8 cellular contexts compared by ENCODE assay signal in the genomic region with DNA sequence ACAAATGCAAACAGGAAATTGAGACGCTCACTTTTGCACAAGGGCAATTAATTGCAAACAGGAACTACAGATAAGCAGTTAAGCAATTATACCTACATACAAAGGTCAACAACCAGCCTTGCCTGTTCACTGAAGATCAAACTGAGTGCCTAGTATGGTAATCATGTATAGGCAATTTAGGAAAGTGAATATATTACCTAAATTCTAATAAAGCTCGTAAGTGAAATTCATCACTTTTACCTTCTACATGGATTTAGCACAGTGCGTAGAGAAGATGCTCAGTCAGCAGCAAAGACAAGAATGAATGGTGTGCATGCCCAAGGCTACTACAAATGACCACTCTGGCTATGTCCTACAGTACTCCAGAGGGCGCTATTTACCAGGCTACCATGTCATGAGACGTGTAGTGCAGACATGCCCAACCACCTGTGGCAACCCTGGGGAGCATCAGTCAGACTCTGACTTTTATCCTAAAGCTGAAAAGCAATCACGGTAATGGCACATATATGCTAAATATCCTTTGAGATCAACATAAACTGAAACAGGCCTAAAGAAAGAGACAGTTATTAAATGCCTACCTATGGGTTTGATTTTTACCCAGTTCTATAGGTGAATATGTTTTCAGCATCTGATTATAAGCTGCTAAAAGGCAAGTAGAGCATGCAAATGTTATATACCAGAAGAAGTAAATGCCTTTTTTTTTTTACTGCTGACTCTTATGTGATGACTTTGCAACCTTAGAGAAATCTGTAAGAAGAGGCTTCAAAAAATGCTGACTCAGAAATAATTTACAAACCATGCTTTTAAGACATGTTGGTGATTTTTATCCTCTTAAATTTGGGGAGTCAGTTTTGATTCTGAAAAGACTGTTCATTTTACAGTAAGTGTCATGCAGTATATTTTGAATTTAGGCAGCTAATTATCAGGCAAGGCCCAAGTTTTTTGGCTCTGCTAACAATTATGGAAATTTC.
A peak's percentile ranks its signal among the peaks of the same experiment; 100 is the strongest.
DNase-seq lines count a peak whose midpoint lies in the region; ATAC-seq, FAIRE-seq and TF ChIP-seq lines count a peak whose summit lies in the region.

No MANE protein-coding gene starts in this region.

- intact Hi-C loops in HepG2 (cut with micrococcal nuclease; ENCODE audit: unreplicated experiment), result loop anchor here (1.0 to 5.0 kb wide), 6 partner anchors 55 to 561 kb away; a partner anchor contains a TSS

- no peaks in the 10 kb centered on the region for H3K79me2 ChIP-seq in HepG2 (ENCODE audit: insufficient read depth, low read length)

- H3K4me3 ChIP-seq in HepG2 (replicated peaks in 1 of 3; ENCODE audit: insufficient read depth in 1 of 3, low read depth in 2 of 3, low read length in 3 of 3), result no peak overlapping the region; a peak in 1 of 6 replicates

- no peaks in the 10 kb centered on the region; a peak in 1 of 5 replicates for H3K27me3 ChIP-seq in HepG2 (ENCODE audit: control insufficient read depth in 1 of 2, insufficient read depth in 2 of 2, low read length in 2 of 2)

- CTCF ChIA-PET in HepG2 (lab: Yijun Ruan, JAX; ENCODE audit: low intra/inter-chr PET ratio, low total read pairs), result interaction anchor here (3.0 kb wide), 1 partner anchor 561 kb away, joined by 27 read pairs; no protein-coding TSS in a partner anchor

- peak overlapping the region; percentile 57 for H3K4me2 ChIP-seq in HepG2 (ENCODE audit: low read depth, low read length)

- H3K9me3 ChIP-seq in HepG2 (ENCODE audit: low read length), result no peaks in the 10 kb centered on the region

- DNase-seq in AG08396 (ENCODE audit: low spot score) (peak; percentile 26), NCI-H2081 treated with DMSO at 0.1 percent for 48 hours (lab: John Stamatoyannopoulos, UW) (peak; percentile 25), HepG2 (ENCODE audit: low spot score) (peak; percentile 83)
- DNase-seq in central memory CD4-positive, alpha-beta T cell, result peak; percentile 43
- DNase-seq in stimulated activated CD8-positive, alpha-beta memory T cell treated with anti-CD3 and anti-CD28 coated beads, Interleukin-2, amount 100 ng/mL, for 48 hours (ENCODE audit: low read depth in 2 of 2), result peak; percentile 15 to 32

- H3K9ac ChIP-seq in HepG2 (ENCODE audit: insufficient read depth, low read depth, low read length), result no peak overlapping the region

- peak in 1 of 2 experiments; percentile 88; a peak in 2 of 4 replicates for TF ChIP-seq EP300 in HepG2 (IDR thresholded peaks at IDR 0.05; ENCODE audit: low read depth in 2 of 2, low read length in 2 of 2)
- TF ChIP-seq EP300 in HepG2 (CRISPR knock-in tag; IDR thresholded peaks at IDR 0.05; ENCODE audit: borderline replicate concordance), result peak; percentile 43; the same call in 1 of the 2 replicates

- in situ Hi-C loops in HepG2 (cut with HindIII; ENCODE audit: extremely low pct_ligation_motif_present, low pct_unique_long_range_greater_than_20kb), result loop anchor here (10.0 kb wide), 1 partner anchor 565 kb away; no protein-coding TSS in a partner anchor

- TF ChIP-seq RAD21 in HepG2 (CRISPR knock-in tag; IDR thresholded peaks at IDR 0.05), result peak; percentile 96

- H3K27ac ChIP-seq in VCaP (peak overlapping the region; percentile 62), HepG2 (ENCODE audit: extremely low read length, insufficient read depth, low read length) (no peak overlapping the region)

- TF ChIP-seq CTCF in VCaP (conservative IDR thresholded peaks at IDR 0.05) (peak; percentile 80), HepG2 (CRISPR knock-in tag; IDR thresholded peaks at IDR 0.05) (peak; percentile 96)

- peaks cover 46% of the 10 kb centered on the region for H3K4me1 ChIP-seq in HepG2 (ENCODE audit: insufficient read depth, low read length)

- no TSS peak for BruUV-seq in HepG2 (replicated peaks; lab: Mats Ljungman, UMichigan)

- WGBS in HepG2 (ENCODE audit: low lambda C conversion rate), result 18% methylated on average over 6 of the region's 6 CpGs

- H2AFZ ChIP-seq in HepG2 (ENCODE audit: low read length), result no peak overlapping the region

- POLR2A ChIA-PET in HepG2 (lab: Yijun Ruan, JAX), result no interaction called here

- peak; percentile 86 for FAIRE-seq in HepG2 (lab: Jason Lieb, UNC)

- H4K20me1 ChIP-seq in HepG2 (ENCODE audit: insufficient read depth, low read length), result no peaks in the 10 kb centered on the region

- no peak for TF ChIP-seq POLR2A in HepG2 (IDR thresholded peaks at IDR 0.05; ENCODE audit: insufficient read depth in 1 of 2, low read depth in 2 of 2, low read length in 2 of 2)

- ATAC-seq in GM18868 (IDR thresholded peaks at IDR 0.05; ENCODE audit: unreplicated experiment) (peak; percentile 99), HG03060 (IDR thresholded peaks at IDR 0.05; ENCODE audit: low read depth, unreplicated experiment) (peak; percentile 95), HepG2 (peak; percentile 100)

- H3K36me3 ChIP-seq in HepG2 (replicated peaks in 1 of 2; ENCODE audit: control insufficient read depth in 1 of 2, insufficient read depth in 2 of 2, low read length in 2 of 2), result no peaks in the 10 kb centered on the region

TF ChIP-seq in HepG2, 621 proteins besides CTCF, POLR2A, EP300 and RAD21 (continues in another document):
- TF ChIP-seq FOXA1 (IDR thresholded peaks at IDR 0.05) (no peak), FOXA1 (CRISPR knock-in tag; IDR thresholded peaks at IDR 0.05) (peak; percentile 79), ZFP36L1 (CRISPR knock-in tag; IDR thresholded peaks at IDR 0.05) (0 out of 2 replicates have a peak, but pooled peaks have one; percentile 22), HOXD1 (CRISPR knock-in tag; IDR thresholded peaks at IDR 0.05) (0 out of 2 replicates have a peak, but pooled peaks have one; percentile 70), CREB1 (IDR thresholded peaks at IDR 0.05) (no peak), CREB1 (CRISPR knock-in tag; IDR thresholded peaks at IDR 0.05) (no peak), MED13 (CRISPR knock-in tag; IDR thresholded peaks at IDR 0.05) (0 out of 2 replicates have a peak, but pooled peaks have one; percentile 46), FIP1L1 (IDR thresholded peaks at IDR 0.05; ENCODE audit: borderline replicate concordance, insufficient read depth, low read depth, low read length) (no peak), ZNF326 (CRISPR knock-in tag; IDR thresholded peaks at IDR 0.05; ENCODE audit: borderline replicate concordance) (no peak), STAG1 (CRISPR knock-in tag; IDR thresholded peaks at IDR 0.05) (peak; percentile 97), ATF7 (IDR thresholded peaks at IDR 0.05) (no peak), ATF7 (CRISPR knock-in tag; IDR thresholded peaks at IDR 0.05) (no peak), IRF2 (CRISPR knock-in tag; IDR thresholded peaks at IDR 0.05) (peak; percentile 66; the same call in 1 of the 2 replicates)
- TF ChIP-seq, protein P1, sequence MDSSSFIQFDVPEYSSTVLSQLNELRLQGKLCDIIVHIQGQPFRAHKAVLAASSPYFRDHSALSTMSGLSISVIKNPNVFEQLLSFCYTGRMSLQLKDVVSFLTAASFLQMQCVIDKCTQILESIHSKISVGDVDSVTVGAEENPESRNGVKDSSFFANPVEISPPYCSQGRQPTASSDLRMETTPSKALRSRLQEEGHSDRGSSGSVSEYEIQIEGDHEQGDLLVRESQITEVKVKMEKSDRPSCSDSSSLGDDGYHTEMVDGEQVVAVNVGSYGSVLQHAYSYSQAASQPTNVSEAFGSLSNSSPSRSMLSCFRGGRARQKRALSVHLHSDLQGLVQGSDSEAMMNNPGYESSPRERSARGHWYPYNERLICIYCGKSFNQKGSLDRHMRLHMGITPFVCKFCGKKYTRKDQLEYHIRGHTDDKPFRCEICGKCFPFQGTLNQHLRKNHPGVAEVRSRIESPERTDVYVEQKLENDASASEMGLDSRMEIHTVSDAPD (CRISPR knock-in tag; IDR thresholded peaks at IDR 0.05), result no peak
- TF ChIP-seq, protein P2, sequence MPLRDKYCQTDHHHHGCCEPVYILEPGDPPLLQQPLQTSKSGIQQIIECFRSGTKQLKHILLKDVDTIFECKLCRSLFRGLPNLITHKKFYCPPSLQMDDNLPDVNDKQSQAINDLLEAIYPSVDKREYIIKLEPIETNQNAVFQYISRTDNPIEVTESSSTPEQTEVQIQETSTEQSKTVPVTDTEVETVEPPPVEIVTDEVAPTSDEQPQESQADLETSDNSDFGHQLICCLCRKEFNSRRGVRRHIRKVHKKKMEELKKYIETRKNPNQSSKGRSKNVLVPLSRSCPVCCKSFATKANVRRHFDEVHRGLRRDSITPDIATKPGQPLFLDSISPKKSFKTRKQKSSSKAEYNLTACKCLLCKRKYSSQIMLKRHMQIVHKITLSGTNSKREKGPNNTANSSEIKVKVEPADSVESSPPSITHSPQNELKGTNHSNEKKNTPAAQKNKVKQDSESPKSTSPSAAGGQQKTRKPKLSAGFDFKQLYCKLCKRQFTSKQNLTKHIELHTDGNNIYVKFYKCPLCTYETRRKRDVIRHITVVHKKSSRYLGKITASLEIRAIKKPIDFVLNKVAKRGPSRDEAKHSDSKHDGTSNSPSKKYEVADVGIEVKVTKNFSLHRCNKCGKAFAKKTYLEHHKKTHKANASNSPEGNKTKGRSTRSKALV (CRISPR knock-in tag; IDR thresholded peaks at IDR 0.05), result 0 out of 2 replicates have a peak, but pooled peaks have one; percentile 35
- TF ChIP-seq, protein P3, sequence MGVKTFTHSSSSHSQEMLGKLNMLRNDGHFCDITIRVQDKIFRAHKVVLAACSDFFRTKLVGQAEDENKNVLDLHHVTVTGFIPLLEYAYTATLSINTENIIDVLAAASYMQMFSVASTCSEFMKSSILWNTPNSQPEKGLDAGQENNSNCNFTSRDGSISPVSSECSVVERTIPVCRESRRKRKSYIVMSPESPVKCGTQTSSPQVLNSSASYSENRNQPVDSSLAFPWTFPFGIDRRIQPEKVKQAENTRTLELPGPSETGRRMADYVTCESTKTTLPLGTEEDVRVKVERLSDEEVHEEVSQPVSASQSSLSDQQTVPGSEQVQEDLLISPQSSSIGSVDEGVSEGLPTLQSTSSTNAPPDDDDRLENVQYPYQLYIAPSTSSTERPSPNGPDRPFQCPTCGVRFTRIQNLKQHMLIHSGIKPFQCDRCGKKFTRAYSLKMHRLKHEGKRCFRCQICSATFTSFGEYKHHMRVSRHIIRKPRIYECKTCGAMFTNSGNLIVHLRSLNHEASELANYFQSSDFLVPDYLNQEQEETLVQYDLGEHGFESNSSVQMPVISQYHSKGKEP (CRISPR knock-in tag; IDR thresholded peaks at IDR 0.05), result peak; percentile 44; the same call in 1 of the 2 replicates

Comparison
In these comparisons a context has a peak if more than half of its experiments do, and no peak if none do; other contexts are left out.
1. DNase-seq: peak in every context shown above with its lines; median percentile 83 in HepG2; 43 in central memory CD4-positive, alpha-beta T cell; 26 in AG08396; 25 in NCI-H2081 treated with DMSO at 0.1 percent for 48 hours; 24 in stimulated activated CD8-positive, alpha-beta memory T cell treated with anti-CD3 and anti-CD28 coated beads, Interleukin-2, amount 100 ng/mL, for 48 hours.